ENCODE assay signal across 8 cellular contexts in the genomic region with DNA sequence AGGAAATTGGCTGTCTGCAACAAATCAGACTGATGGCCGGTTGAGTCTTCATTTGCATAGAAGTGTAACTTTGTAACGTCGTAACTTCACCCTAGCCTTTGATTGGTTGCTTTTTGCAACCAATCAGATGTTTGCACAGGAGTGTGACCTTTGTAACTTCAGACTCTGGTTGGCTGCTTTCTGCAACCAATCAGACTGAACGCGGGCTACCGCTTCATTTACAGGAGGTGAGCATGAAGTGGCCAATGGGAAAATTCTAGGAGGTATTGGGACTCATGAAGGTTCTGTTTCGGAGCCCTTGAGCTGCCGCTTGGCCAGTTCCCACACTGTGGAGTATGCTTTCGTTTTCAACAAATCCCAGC. TPM values are rescaled to one million over a fixed set of nuclear protein-coding genes. Genes with fewer than 3 reads are reported as not detected.
DNase-seq lines count a peak whose midpoint lies in the region; ATAC-seq and TF ChIP-seq lines count a peak whose summit lies in the region.

No MANE protein-coding gene starts in this region.

- peak overlapping the region; percentile 64 to 83 (median 82) for H3K4me3 ChIP-seq in right lobe of liver

- peak overlapping the region; percentile 41 to 69 (median 52) for H3K27ac ChIP-seq in right lobe of liver

- H3K4me1 Mint-ChIP-seq in activated T-cell treated with anti-CD3 and anti-CD28 coated beads, Interleukin-2, amount 50 U/mL, for 24 hours (ENCODE audit: low read depth): peaks cover 31% of the 10 kb centered on the region
- H3K4me1 Mint-ChIP-seq in T-helper 2 cell treated with Interferon-gamma antibody and Interleukin-4, amounts not matched to agents 5 μg/mL and 100 μg/mL, for 36 hours (ENCODE audit: low read depth): peaks cover 17% of the 10 kb centered on the region

- H3K4me1 ChIP-seq in right lobe of liver: no peaks in the 10 kb centered on the region

- H3K36me3 Mint-ChIP-seq in activated T-cell treated with anti-CD3 and anti-CD28 coated beads, Interleukin-2, amount 50 U/mL, for 24 hours (ENCODE audit: low read depth): peaks cover 55% of the 10 kb centered on the region
- H3K36me3 Mint-ChIP-seq in T-helper 2 cell treated with Interferon-gamma antibody and Interleukin-4, amounts not matched to agents 5 μg/mL and 100 μg/mL, for 36 hours (ENCODE audit: low read depth): peaks cover 34% of the 10 kb centered on the region

- DNase-seq in activated T-cell treated with anti-CD3 and anti-CD28 coated beads, Interleukin-2, amount 50 U/mL, for 24 hours: no peak
- DNase-seq in activated T-cell treated with anti-CD3 and anti-CD28 coated beads for 4 hours (no peak), NCI-H1417 treated with DMSO at 0.1 percent for 48 hours (lab: John Stamatoyannopoulos, UW) (peak; percentile 62), dermis microvascular lymphatic vessel endothelial cell (ENCODE audit: low read depth in 2 of 2) (peak; percentile 84 to 88), right lobe of liver (peak; percentile 48 to 65 (median 65))
- DNase-seq in T-helper 2 cell treated with Interferon-gamma antibody and Interleukin-4, amounts not matched to agents 5 μg/mL and 100 μg/mL, for 36 hours (ENCODE audit: low spot score): no peak
- peak; percentile 7 for DNase-seq in stimulated activated CD8-positive, alpha-beta memory T cell treated with anti-CD3 and anti-CD28 coated beads, Interleukin-15, amount 100 ng/mL, for 1 hour (ENCODE audit: low read depth)

- H3K9me3 Mint-ChIP-seq in activated T-cell treated with anti-CD3 and anti-CD28 coated beads, Interleukin-2, amount 50 U/mL, for 24 hours: peaks cover 37% of the 10 kb centered on the region
- peaks cover 47% of the 10 kb centered on the region for H3K9me3 Mint-ChIP-seq in T-helper 2 cell treated with Interferon-gamma antibody and Interleukin-4, amounts not matched to agents 5 μg/mL and 100 μg/mL, for 36 hours

- H3K9me3 ChIP-seq in right lobe of liver: peaks cover 0 to 29% (median 4%) of the 10 kb centered on the region in 4 donors

- no peak for TF ChIP-seq POLR2A in right lobe of liver (IDR thresholded peaks at IDR 0.05)

- no peaks in the 10 kb centered on the region for H3K27me3 ChIP-seq in right lobe of liver

- 4% methylated on average over 9 of the region's 9 CpGs for WGBS in right lobe of liver (ENCODE audit: insufficient coverage, low coverage, low lambda C conversion rate, missing lambda C conversion rate)

- no peaks in the 10 kb centered on the region for H3K27me3 Mint-ChIP-seq in activated T-cell treated with anti-CD3 and anti-CD28 coated beads, Interleukin-2, amount 50 U/mL, for 24 hours
- H3K27me3 Mint-ChIP-seq in T-helper 2 cell treated with Interferon-gamma antibody and Interleukin-4, amounts not matched to agents 5 μg/mL and 100 μg/mL, for 36 hours (ENCODE audit: low read depth): no peaks in the 10 kb centered on the region

- H3K27ac Mint-ChIP-seq in activated T-cell treated with anti-CD3 and anti-CD28 coated beads, Interleukin-2, amount 50 U/mL, for 24 hours: peak overlapping the region; percentile 96
- peak overlapping the region; percentile 96 for H3K27ac Mint-ChIP-seq in T-helper 2 cell treated with Interferon-gamma antibody and Interleukin-4, amounts not matched to agents 5 μg/mL and 100 μg/mL, for 36 hours

- ATAC-seq in HG02759 (IDR thresholded peaks at IDR 0.05; ENCODE audit: unreplicated experiment) (peak; percentile 31), right lobe of liver (peak; percentile 63 to 75 (median 69))

- H3K36me3 ChIP-seq in right lobe of liver: peaks cover 0 to 2% (median 0%) of the 10 kb centered on the region in 4 donors

- intact Hi-C loops in right lobe of liver (cut with DNase I): no loop called here

- H3K4me3 Mint-ChIP-seq in activated T-cell treated with anti-CD3 and anti-CD28 coated beads, Interleukin-2, amount 50 U/mL, for 24 hours: peak overlapping the region; percentile 85
- H3K4me3 Mint-ChIP-seq in T-helper 2 cell treated with Interferon-gamma antibody and Interleukin-4, amounts not matched to agents 5 μg/mL and 100 μg/mL, for 36 hours: peak overlapping the region; percentile 95

- TF ChIP-seq CTCF in right lobe of liver (IDR thresholded peaks at IDR 0.05): no peak

RNA-seq across cellular contexts. Expression of a gene that starts 0.4 kb away (rescaled TPM):
- total RNA-seq in dermis microvascular lymphatic vessel endothelial cell: 8.3 and 11.8 TPM in 2 replicates
- 1 to 10 TPM; 1.7 to 7.8 (median 4.0) TPM for total RNA-seq in right lobe of liver

RNA-seq across cellular contexts. Expression of a gene that starts 13.9 kb away (rescaled TPM):
- 4.6 and 4.9 TPM in 2 replicates for total RNA-seq in dermis microvascular lymphatic vessel endothelial cell
- 1 to 10 TPM in 5 of 6 experiments, under 1 TPM in 1; 0.48 to 7.8 (median 2.3) TPM for total RNA-seq in right lobe of liver

RNA-seq across cellular contexts. Expression of a gene that starts 39.3 kb away (rescaled TPM):
- 0.51 and 0.89 TPM in 2 replicates for total RNA-seq in dermis microvascular lymphatic vessel endothelial cell
- under 1 TPM in 5 of 6 experiments, not detected in 1; 0.18 to 0.66 (median 0.61) TPM for total RNA-seq in right lobe of liver

Comparison
In these comparisons a context has a peak if more than half of its experiments do, and no peak if none do; other contexts are left out.
1. DNase-seq: peak in NCI-H1417 treated with DMSO at 0.1 percent for 48 hours (single experiment), dermis microvascular lymphatic vessel endothelial cell (2 of 2), right lobe of liver (3 of 3) and stimulated activated CD8-positive, alpha-beta memory T cell treated with anti-CD3 and anti-CD28 coated beads, Interleukin-15, amount 100 ng/mL, for 1 hour (single experiment); none in activated T-cell treated with anti-CD3 and anti-CD28 coated beads, Interleukin-2, amount 50 U/mL, for 24 hours (single experiment), activated T-cell treated with anti-CD3 and anti-CD28 coated beads for 4 hours (single experiment) and T-helper 2 cell treated with Interferon-gamma antibody and Interleukin-4, amounts not matched to agents 5 μg/mL and 100 μg/mL, for 36 hours (single experiment).